22 cellular contexts compared by ENCODE assay signal in genomic region chr4:1969928-1970723, GRCh38. TPM values are rescaled to one million over a fixed set of nuclear protein-coding genes. Genes with fewer than 3 reads are reported as not detected.
A peak's percentile ranks its signal among the peaks of the same experiment; 100 is the strongest.
DNase-seq lines count a peak whose midpoint lies in the region; ATAC-seq and TF ChIP-seq lines count a peak whose summit lies in the region.
"Had no signal": no experiment of that assay in that cellular context is flagged by ENCODE, and none has a peak within 500 bp of the region (broad histone marks: within the 10 kb centered on the region; RNA-seq: fewer than 3 reads in every experiment).

No MANE protein-coding gene starts in this region.

- no peak overlapping the region for H3K9ac ChIP-seq in neural progenitor cell

- intact Hi-C loops in CD8-positive, alpha-beta T cell (cut with DNase I, micrococcal nuclease): no loop called here

- H3K27ac ChIP-seq in CD8-positive, alpha-beta T cell (ENCODE audit: low read depth, low read length): no peak overlapping the region
- H3K27ac ChIP-seq in cingulate gyrus (ENCODE audit: low read depth, low read length) (peak overlapping the region; percentile 72), neural progenitor cell (no peak overlapping the region)
- H3K27ac ChIP-seq: foreskin keratinocyte, neutrophil, uterus, VCaP had no signal

- no peaks in the 10 kb centered on the region for H3K27me3 Mint-ChIP-seq in CD8-positive, alpha-beta T cell (ENCODE audit: low read depth)
- peaks cover 7% of the 10 kb centered on the region for H3K27me3 Mint-ChIP-seq in HFFc6 (ENCODE audit: insufficient read depth)
- peaks cover 4% of the 10 kb centered on the region for H3K27me3 Mint-ChIP-seq in neural progenitor cell (ENCODE audit: insufficient read depth, low read depth)

- peaks cover 51% of the 10 kb centered on the region for H3K36me3 Mint-ChIP-seq in CD8-positive, alpha-beta T cell
- H3K36me3 Mint-ChIP-seq in HFFc6 (ENCODE audit: low read depth) (peaks cover 23% of the 10 kb centered on the region), neural progenitor cell (peaks cover 55% of the 10 kb centered on the region)

- H3K9me3 ChIP-seq in CD8-positive, alpha-beta T cell (ENCODE audit: low read length): no peaks in the 10 kb centered on the region
- no peaks in the 10 kb centered on the region for H3K9me3 ChIP-seq in neural progenitor cell (ENCODE audit: low read depth)
- H3K9me3 ChIP-seq: neutrophil, uterus had no signal

- H3K27ac Mint-ChIP-seq in CD8-positive, alpha-beta T cell: peak overlapping the region; percentile 35
- H3K27ac Mint-ChIP-seq in HFFc6 (peak overlapping the region; percentile 22; the same call in 1 of the 2 replicates), neural progenitor cell (peak overlapping the region; percentile 61)

- H3K4me3 Mint-ChIP-seq in CD8-positive, alpha-beta T cell: no peak overlapping the region
- H3K4me3 Mint-ChIP-seq in HFFc6: no peak overlapping the region
- no peak overlapping the region for H3K4me3 Mint-ChIP-seq in neural progenitor cell

- H3K79me2 ChIP-seq in neural progenitor cell (ENCODE audit: low read depth): peaks cover 9% of the 10 kb centered on the region

- H3K4me1 Mint-ChIP-seq in CD8-positive, alpha-beta T cell (ENCODE audit: low read depth): no peaks in the 10 kb centered on the region
- H3K4me1 Mint-ChIP-seq in HFFc6 (ENCODE audit: low read depth): peaks cover 5% of the 10 kb centered on the region; the same call in 1 of the 2 replicates
- H3K4me1 Mint-ChIP-seq in neural progenitor cell: no peaks in the 10 kb centered on the region

- TF ChIP-seq CTCF in CD8-positive, alpha-beta T cell (IDR thresholded peaks at IDR 0.05): no peak
- TF ChIP-seq CTCF in HFFc6 (IDR thresholded peaks at IDR 0.05) (no peak), neural progenitor cell (IDR thresholded peaks at IDR 0.05) (no peak)

- no peaks in the 10 kb centered on the region for H3F3A ChIP-seq in neural progenitor cell (ENCODE audit: low read depth)

- H3K4me2 ChIP-seq in neural progenitor cell: no peak overlapping the region

- CTCF ChIA-PET in CD8-positive, alpha-beta T cell (lab: Charles Lee): interaction anchor here (0.7 to 1.3 kb wide), 2 partner anchors 14 to 22 kb away, joined by 3 read pairs; no protein-coding TSS in a partner anchor

- POLR2A ChIA-PET in CD8-positive, alpha-beta T cell (lab: Charles Lee): no interaction called here

- no peaks in the 10 kb centered on the region for H3K36me3 ChIP-seq in CD8-positive, alpha-beta T cell (ENCODE audit: insufficient read depth, low read length)
- H3K36me3 ChIP-seq in neural progenitor cell: peaks cover 4% of the 10 kb centered on the region
- H3K36me3 ChIP-seq: uterus had no signal

- H4K20me1 ChIP-seq in neural progenitor cell (ENCODE audit: low read depth): peaks cover 17% of the 10 kb centered on the region

- no peak for DNase-seq in CD8-positive, alpha-beta T cell
- DNase-seq in HFFc6 (no peak), neural progenitor cell (ENCODE audit: low spot score) (no peak), NCI-H2227 (lab: John Stamatoyannopoulos, UW; ENCODE audit: unreplicated experiment) (no peak), NCI-H1048 (lab: John Stamatoyannopoulos, UW) (no peak), nucleus accumbens (lab: John Stamatoyannopoulos, UW) (no peak)
- DNase-seq: activated CD8-positive, alpha-beta memory T cell treated with anti-CD3 and anti-CD28 coated beads for 24 hours; activated gamma-delta T cell treated with Interleukin-2 at 50 U/mL for 16 hours; AML-193; cortex of kidney; DMS 273 treated with DMSO at 0.1 percent for 48 hours; foreskin keratinocyte; midbrain; NCI-H1092 treated with DMSO at 0.1 percent for 48 hours; NCI-H526 treated with DMSO at 0.1 percent for 48 hours; right cardiac atrium; uterus had no signal

- no peaks in the 10 kb centered on the region for H3K4me1 ChIP-seq in CD8-positive, alpha-beta T cell (ENCODE audit: insufficient read depth, low read length)
- no peaks in the 10 kb centered on the region for H3K4me1 ChIP-seq in neural progenitor cell
- H3K4me1 ChIP-seq: foreskin keratinocyte, uterus had no signal

- no peak overlapping the region for H3K4me3 ChIP-seq in CD8-positive, alpha-beta T cell (ENCODE audit: low read depth, low read length)
- no peak overlapping the region for H3K4me3 ChIP-seq in neural progenitor cell
- H3K4me3 ChIP-seq: uterus had no signal

- no peak for ATAC-seq in CD8-positive, alpha-beta T cell
- ATAC-seq: foreskin keratinocyte, HCT116, right cardiac atrium, Right ventricle myocardium inferior had no signal

- H2AFZ ChIP-seq in neural progenitor cell (replicated peaks): no peak overlapping the region

- H3K27me3 ChIP-seq in CD8-positive, alpha-beta T cell (ENCODE audit: insufficient read depth, low read length): no peaks in the 10 kb centered on the region
- H3K27me3 ChIP-seq in neural progenitor cell: no peaks in the 10 kb centered on the region
- H3K27me3 ChIP-seq: foreskin keratinocyte, neutrophil, uterus had no signal

- H3K9me3 Mint-ChIP-seq in CD8-positive, alpha-beta T cell: no peaks in the 10 kb centered on the region
- H3K9me3 Mint-ChIP-seq in HFFc6 (no peaks in the 10 kb centered on the region), neural progenitor cell (no peaks in the 10 kb centered on the region)

RNA-seq across cellular contexts. Expression of gene NELFA, which starts 38.6 kb away (rescaled TPM):
- 10 to 100 TPM; 39.0 to 45.8 TPM for total RNA-seq in CD8-positive, alpha-beta T cell
- total RNA-seq in HFFc6 (2021; fragmentation: NEBNext Ultra II Directional; extraction: Animal tissue kit (Norgen Biotek cat#: 25700)): 10 to 100 TPM; 19.2 to 21.2 (median 20.2) TPM
- 18.0 and 50.3 TPM in 2 replicates for total RNA-seq in neural progenitor cell (ENCODE audit: low replicate concordance)
